In the genomic region with DNA sequence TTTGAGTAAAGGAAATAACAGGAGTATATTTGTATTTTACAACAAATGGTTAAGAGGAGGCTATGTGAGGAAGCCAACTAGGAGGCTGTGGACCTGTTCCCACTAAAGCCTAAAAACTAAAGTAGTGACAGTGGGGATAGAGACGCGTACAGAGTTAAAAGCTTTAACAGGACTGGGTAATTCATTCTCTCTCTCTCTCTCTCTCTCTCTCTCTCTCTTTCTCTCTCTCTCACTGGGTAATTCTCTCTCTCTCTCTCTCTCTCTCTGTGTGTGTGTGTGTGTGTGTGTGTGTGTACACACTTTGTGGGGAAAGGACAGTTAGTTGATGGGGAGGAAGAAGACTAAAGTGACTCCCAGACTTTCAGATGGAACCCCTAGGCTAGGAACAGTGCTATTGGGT, we compare ENCODE assay signal across 27 cellular contexts.
"Had no signal": no experiment of that assay in that cellular context is flagged by ENCODE, and none has a peak within 500 bp of the region (broad histone marks: within the 10 kb centered on the region; RNA-seq: fewer than 3 reads in every experiment).

No MANE protein-coding gene starts in this region.

- H3K4me3 Mint-ChIP-seq: natural killer cell treated with Interleukin-12 subunit alpha and Interleukin-12 subunit beta and Interleukin-15 and Interleukin-18, amount 100 ng/mL, for 72 hours; nephron progenitor cell; neural crest cell; stimulated activated effector memory CD8-positive, alpha-beta T cell treated with anti-CD3 and anti-CD28 coated beads, Interleukin-12 subunit alpha, Interleukin-12 subunit beta, amount 100 ng/mL, for 72 hours; stimulated activated naive B cell treated with anti-CD40 and anti-IgM and Interleukin-4, amounts not matched to agents 10 μg/mL and 1 μg/mL and 100 μg/mL, for 72 hours; stimulated activated naive CD8-positive, alpha-beta T cell treated with anti-CD3 and anti-CD28 coated beads, Interleukin-15, Interleukin-2, amounts not matched to agents 100 ng/mL and 50 ng/mL, for 24 hours had no signal

- FAIRE-seq: pancreas, small intestine, urothelium cell line had no signal

- H3K36me3 Mint-ChIP-seq: natural killer cell treated with Interleukin-12 subunit alpha and Interleukin-12 subunit beta and Interleukin-15 and Interleukin-18, amount 100 ng/mL, for 72 hours; stimulated activated effector memory CD8-positive, alpha-beta T cell treated with anti-CD3 and anti-CD28 coated beads, Interleukin-12 subunit alpha, Interleukin-12 subunit beta, amount 100 ng/mL, for 72 hours had no signal

- H3K27ac Mint-ChIP-seq: natural killer cell treated with Interleukin-12 subunit alpha and Interleukin-12 subunit beta and Interleukin-15 and Interleukin-18, amount 100 ng/mL, for 72 hours; nephron progenitor cell; stimulated activated effector memory CD8-positive, alpha-beta T cell treated with anti-CD3 and anti-CD28 coated beads, Interleukin-12 subunit alpha, Interleukin-12 subunit beta, amount 100 ng/mL, for 72 hours; stimulated activated naive B cell treated with anti-CD40 and anti-IgM and Interleukin-4, amounts not matched to agents 10 μg/mL and 1 μg/mL and 100 μg/mL, for 72 hours; stimulated activated naive CD8-positive, alpha-beta T cell treated with anti-CD3 and anti-CD28 coated beads, Interleukin-15, Interleukin-2, amounts not matched to agents 100 ng/mL and 50 ng/mL, for 24 hours had no signal

- H3K4me3 ChIP-seq: pancreas, psoas muscle, right lobe of liver, sigmoid colon, stomach, thoracic aorta, thyroid gland, tibial nerve, upper lobe of left lung, vagina had no signal

- H3K4me1 ChIP-seq: pancreas, thyroid gland, upper lobe of left lung had no signal

- H3K27ac ChIP-seq: neutrophil, pancreas, psoas muscle, right lobe of liver, sigmoid colon, stomach, thoracic aorta, thyroid gland, tibial nerve, upper lobe of left lung, vagina had no signal

- H3K27me3 Mint-ChIP-seq: natural killer cell treated with Interleukin-12 subunit alpha and Interleukin-12 subunit beta and Interleukin-15 and Interleukin-18, amount 100 ng/mL, for 72 hours; stimulated activated naive B cell treated with anti-CD40 and anti-IgM and Interleukin-4, amounts not matched to agents 10 μg/mL and 1 μg/mL and 100 μg/mL, for 72 hours; stimulated activated naive CD8-positive, alpha-beta T cell treated with anti-CD3 and anti-CD28 coated beads, Interleukin-15, Interleukin-2, amounts not matched to agents 100 ng/mL and 50 ng/mL, for 24 hours had no signal

- H3K9me3 Mint-ChIP-seq: natural killer cell treated with Interleukin-12 subunit alpha and Interleukin-12 subunit beta and Interleukin-15 and Interleukin-18, amount 100 ng/mL, for 72 hours; nephron progenitor cell; neural crest cell; stimulated activated effector memory CD8-positive, alpha-beta T cell treated with anti-CD3 and anti-CD28 coated beads, Interleukin-12 subunit alpha, Interleukin-12 subunit beta, amount 100 ng/mL, for 72 hours; stimulated activated naive B cell treated with anti-CD40 and anti-IgM and Interleukin-4, amounts not matched to agents 10 μg/mL and 1 μg/mL and 100 μg/mL, for 72 hours; stimulated activated naive CD8-positive, alpha-beta T cell treated with anti-CD3 and anti-CD28 coated beads, Interleukin-15, Interleukin-2, amounts not matched to agents 100 ng/mL and 50 ng/mL, for 24 hours had no signal

- DNase-seq: nephron progenitor cell; nucleus accumbens; pancreas; psoas muscle; right cardiac atrium; right lobe of liver; sigmoid colon; small intestine; stimulated activated CD4-positive, alpha-beta T cell treated with anti-CD3 and anti-CD28 coated beads, Interleukin-15, amount 100 ng/mL, for 24 hours; stimulated activated CD4-positive, alpha-beta T cell treated with anti-CD3 and anti-CD28 coated beads, Interleukin-2, amount 100 ng/mL, for 24 hours; stimulated activated CD4-positive, alpha-beta T cell treated with anti-CD3 and anti-CD28 coated beads, Interleukin-2, amount 100 ng/mL, for 48 hours; stimulated activated CD4-positive, alpha-beta T cell treated with anti-CD3 and anti-CD28 coated beads, Interleukin-4, amount 100 ng/mL, for 24 hours; stimulated activated naive B cell treated with anti-CD40 and anti-IgM and Interleukin-4, amounts not matched to agents 10 μg/mL and 1 μg/mL and 100 μg/mL, for 72 hours; stimulated activated naive CD4-positive, alpha-beta T cell treated with Interleukin-2 at 50 U/mL for 16 hours; stomach; thyroid gland; trophoblast cell; upper lobe of left lung had no signal

- H3K36me3 ChIP-seq: neutrophil, pancreas, right lobe of liver, sigmoid colon, stomach, thoracic aorta, thyroid gland, tibial nerve, upper lobe of left lung, vagina had no signal

- ATAC-seq: natural killer cell treated with Interleukin-12 subunit alpha and Interleukin-12 subunit beta and Interleukin-15 and Interleukin-18, amount 100 ng/mL, for 72 hours; pancreas; psoas muscle; right cardiac atrium; right lobe of liver; stimulated activated effector memory CD8-positive, alpha-beta T cell treated with anti-CD3 and anti-CD28 coated beads, Interleukin-12 subunit alpha, Interleukin-12 subunit beta, amount 100 ng/mL, for 72 hours; stimulated activated naive B cell treated with anti-CD40 and anti-IgM and Interleukin-4, amounts not matched to agents 10 μg/mL and 1 μg/mL and 100 μg/mL, for 72 hours had no signal

- H3K27me3 ChIP-seq: neutrophil, pancreas, right lobe of liver, sigmoid colon, stomach, thyroid gland, tibial nerve, upper lobe of left lung, vagina had no signal

- H3K9me3 ChIP-seq: neutrophil, pancreas, psoas muscle, right lobe of liver, sigmoid colon, stomach, thoracic aorta, thyroid gland, tibial nerve, upper lobe of left lung, vagina had no signal
